In the genomic region with DNA sequence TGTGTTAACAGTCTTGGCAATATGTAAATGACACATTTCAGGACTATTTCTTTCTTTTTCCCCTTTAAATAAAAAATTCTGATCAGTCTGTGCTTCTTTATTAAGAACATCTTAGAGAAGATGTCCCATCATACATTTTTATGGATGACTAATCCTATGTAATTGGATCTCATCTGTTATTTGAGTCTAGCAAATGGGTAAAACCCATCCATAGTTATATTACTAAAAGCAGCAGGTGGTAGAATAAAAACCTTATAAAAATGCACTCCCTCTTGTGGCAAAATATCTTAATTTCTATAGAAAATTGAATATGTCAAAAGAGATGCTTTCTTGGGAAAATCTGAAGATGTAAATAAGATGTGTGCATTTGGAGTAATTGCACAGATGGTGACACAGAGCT, we compare ENCODE assay signal across 23 cellular contexts. TPM values are rescaled to one million over a fixed set of nuclear protein-coding genes. Genes with fewer than 3 reads are reported as not detected.
DNase-seq lines count a peak whose midpoint lies in the region; ATAC-seq and TF ChIP-seq lines count a peak whose summit lies in the region.
"Had no signal": no experiment of that assay in that cellular context is flagged by ENCODE, and none has a peak within 500 bp of the region (broad histone marks: within the 10 kb centered on the region; RNA-seq: fewer than 3 reads in every experiment).

No MANE protein-coding gene starts in this region.

- peaks cover 15% of the 10 kb centered on the region; the same call in 1 of the 2 replicates for H3K36me3 ChIP-seq in KMS-11 (ENCODE audit: insufficient read depth)
- peaks cover 70% of the 10 kb centered on the region for H3K36me3 ChIP-seq in HAP-1 (replicated peaks)
- H3K36me3 ChIP-seq in suprapubic skin: peaks cover 96% of the 10 kb centered on the region
- H3K36me3 ChIP-seq: ovary had no signal

- H3K36me3 Mint-ChIP-seq in osteocyte (ENCODE audit: unreplicated experiment): peaks cover 45% of the 10 kb centered on the region

- no peak overlapping the region for H2AFZ ChIP-seq in KMS-11 (ENCODE audit: low read depth)

- no peak overlapping the region for H3K4me3 ChIP-seq in KMS-11 (IDR thresholded peaks at IDR 0.05; ENCODE audit: insufficient read depth, low read depth, low read length)
- H3K4me3 ChIP-seq in astrocyte of the spinal cord (ENCODE audit: low read depth, low read length): no peak overlapping the region
- no peak overlapping the region for H3K4me3 ChIP-seq in HAP-1
- no peak overlapping the region for H3K4me3 ChIP-seq in suprapubic skin
- H3K4me3 ChIP-seq: ascending aorta, coronary artery, ovary, sigmoid colon, tibial artery had no signal

- TF ChIP-seq EP300 in suprapubic skin (IDR thresholded peaks at IDR 0.05): no peak

- ATAC-seq in stimulated activated naive CD8-positive, alpha-beta T cell treated with anti-CD3 and anti-CD28 coated beads, Interleukin-15, amount 100 ng/mL, for 72 hours: no peak

- no peak for TF ChIP-seq POLR2A in suprapubic skin (IDR thresholded peaks at IDR 0.05)

- no peaks in the 10 kb centered on the region for H3K9me3 Mint-ChIP-seq in osteocyte (ENCODE audit: unreplicated experiment)
- no peaks in the 10 kb centered on the region for H3K9me3 Mint-ChIP-seq in stimulated activated naive CD8-positive, alpha-beta T cell treated with anti-CD3 and anti-CD28 coated beads, Interleukin-15, amount 100 ng/mL, for 72 hours
- H3K9me3 Mint-ChIP-seq: activated naive CD4-positive, alpha-beta T cell treated with anti-CD3 and anti-CD28 coated beads for 36 hours; memory B cell had no signal

- TF ChIP-seq CTCF in KMS-11 (conservative IDR thresholded peaks at IDR 0.05; ENCODE audit: low read depth, low read length) (peak; percentile 47), astrocyte of the spinal cord (IDR thresholded peaks at IDR 0.05; ENCODE audit: low read depth, low read length) (no peak), osteocyte (IDR thresholded peaks at IDR 0.05) (peak; percentile 45), suprapubic skin (IDR thresholded peaks at IDR 0.05) (no peak)

- no peaks in the 10 kb centered on the region for H3K27me3 Mint-ChIP-seq in osteocyte (ENCODE audit: unreplicated experiment)
- no peaks in the 10 kb centered on the region for H3K27me3 Mint-ChIP-seq in stimulated activated naive CD8-positive, alpha-beta T cell treated with anti-CD3 and anti-CD28 coated beads, Interleukin-15, amount 100 ng/mL, for 72 hours
- H3K27me3 Mint-ChIP-seq: memory B cell had no signal

- no peak overlapping the region for H3K4me3 Mint-ChIP-seq in osteocyte (ENCODE audit: unreplicated experiment)
- no peak overlapping the region for H3K4me3 Mint-ChIP-seq in stimulated activated naive CD8-positive, alpha-beta T cell treated with anti-CD3 and anti-CD28 coated beads, Interleukin-15, amount 100 ng/mL, for 72 hours
- H3K4me3 Mint-ChIP-seq: activated naive CD4-positive, alpha-beta T cell treated with anti-CD3 and anti-CD28 coated beads for 36 hours; memory B cell had no signal

- H3K9me3 ChIP-seq in HAP-1: no peaks in the 10 kb centered on the region
- H3K9me3 ChIP-seq in suprapubic skin: no peaks in the 10 kb centered on the region
- H3K9me3 ChIP-seq: ascending aorta, ovary, sigmoid colon, tibial artery had no signal

- DNase-seq in NCI-H2107 treated with DMSO at 0.1 percent for 48 hours (lab: John Stamatoyannopoulos, UW; ENCODE audit: unreplicated experiment) (peak; percentile 21), NCI-H2107 (lab: John Stamatoyannopoulos, UW) (no peak), astrocyte of the spinal cord (ENCODE audit: low read depth, low spot score) (peak; percentile 39), osteocyte (ENCODE audit: extremely low spot score, unreplicated experiment) (no peak), HAP-1 (ENCODE audit: low spot score in 2 of 2) (no peak), suprapubic skin (ENCODE audit: low spot score in 2 of 2) (no peak)
- no peak for DNase-seq in stimulated activated naive CD8-positive, alpha-beta T cell treated with anti-CD3 and anti-CD28 coated beads, Interleukin-15, amount 100 ng/mL, for 72 hours
- DNase-seq: 8988T; activated CD4-positive, alpha-beta T cell treated with anti-CD3 and anti-CD28 coated beads, Interleukin-2, amount 50 U/mL, for 48 hours; activated naive CD4-positive, alpha-beta T cell treated with anti-CD3 and anti-CD28 coated beads for 36 hours; DMS153; kidney glomerular epithelial cell; OCI-M1; ovary; sigmoid colon; stimulated activated naive CD4-positive, alpha-beta T cell; T-helper 2 cell; tibial artery had no signal

- H3K27ac Mint-ChIP-seq in osteocyte (ENCODE audit: unreplicated experiment): no peak overlapping the region
- no peak overlapping the region for H3K27ac Mint-ChIP-seq in stimulated activated naive CD8-positive, alpha-beta T cell treated with anti-CD3 and anti-CD28 coated beads, Interleukin-15, amount 100 ng/mL, for 72 hours
- H3K27ac Mint-ChIP-seq: activated naive CD4-positive, alpha-beta T cell treated with anti-CD3 and anti-CD28 coated beads for 36 hours; memory B cell had no signal

- peak overlapping the region; percentile 55 for H3K4me2 ChIP-seq in KMS-11

- in situ Hi-C loops in astrocyte of the spinal cord (cut with HindIII; ENCODE audit: low sequenced_read_pairs) (no loop called here), HAP-1 (cut with MboI; ENCODE audit: low sequenced_read_pairs) (no loop called here)

- H3K4me1 ChIP-seq in KMS-11 (ENCODE audit: low read depth, poor library complexity, severe bottlenecking): peaks cover 57% of the 10 kb centered on the region
- no peaks in the 10 kb centered on the region for H3K4me1 ChIP-seq in HAP-1
- H3K4me1 ChIP-seq in suprapubic skin: no peaks in the 10 kb centered on the region
- H3K4me1 ChIP-seq: ascending aorta, sigmoid colon, tibial artery had no signal

- H3K27ac ChIP-seq in KMS-11: peak overlapping the region; percentile 90
- H3K27ac ChIP-seq in suprapubic skin: no peak overlapping the region
- H3K27ac ChIP-seq: ascending aorta, coronary artery, HL-60, ovary, sigmoid colon, tibial artery had no signal

- peaks cover 8% of the 10 kb centered on the region for H3K4me1 Mint-ChIP-seq in osteocyte (ENCODE audit: unreplicated experiment)
- H3K4me1 Mint-ChIP-seq in stimulated activated naive CD8-positive, alpha-beta T cell treated with anti-CD3 and anti-CD28 coated beads, Interleukin-15, amount 100 ng/mL, for 72 hours: no peaks in the 10 kb centered on the region
- H3K4me1 Mint-ChIP-seq: memory B cell had no signal

- peak overlapping the region; percentile 45; the same call in 1 of the 2 replicates for H3K9ac ChIP-seq in KMS-11

- H4K20me1 ChIP-seq in KMS-11 (ENCODE audit: insufficient read depth): no peaks in the 10 kb centered on the region

- peaks cover 10% of the 10 kb centered on the region; the same call in 1 of the 2 replicates for H3K79me2 ChIP-seq in KMS-11 (ENCODE audit: insufficient read depth, low read depth)

- H3K27me3 ChIP-seq in KMS-11 (ENCODE audit: insufficient read depth, low read depth) (no peaks in the 10 kb centered on the region), HAP-1 (ENCODE audit: low read depth) (no peaks in the 10 kb centered on the region), suprapubic skin (no peaks in the 10 kb centered on the region)
- H3K27me3 ChIP-seq: ascending aorta, ovary, sigmoid colon, tibial artery had no signal

RNA-seq across cellular contexts. Expression of a gene that starts 35.3 kb away (rescaled TPM):
- total RNA-seq in osteocyte (48.5 and 56.0 TPM in 2 replicates), suprapubic skin (10 to 100 TPM; 46.2 to 97.1 (median 65.7) TPM)

RNA-seq across cellular contexts. Expression of a gene that starts 43.8 kb away (rescaled TPM):
- total RNA-seq in osteocyte: 1.5 and 1.7 TPM in 2 replicates
- total RNA-seq in suprapubic skin: not detected

Comparison
In these comparisons a context has a peak if more than half of its experiments do, and no peak if none do; other contexts are left out.
1. DNase-seq: peak in NCI-H2107 treated with DMSO at 0.1 percent for 48 hours (single experiment) and astrocyte of the spinal cord (single experiment); none in NCI-H2107 (single experiment), osteocyte (single experiment), stimulated activated naive CD8-positive, alpha-beta T cell treated with anti-CD3 and anti-CD28 coated beads, Interleukin-15, amount 100 ng/mL, for 72 hours (0 of 2), HAP-1 (0 of 2) and suprapubic skin (0 of 2).
2. CTCF ChIP-seq: peak in KMS-11 (single experiment) and osteocyte (single experiment); none in astrocyte of the spinal cord (single experiment) and suprapubic skin (0 of 2).